ENCODE assay signal across 13 cellular contexts in genomic region chr3:23162939-23163338, GRCh38. TPM values are rescaled to one million over a fixed set of nuclear protein-coding genes. Genes with fewer than 3 reads are reported as not detected.
DNase-seq lines count a peak whose midpoint lies in the region; ATAC-seq and TF ChIP-seq lines count a peak whose summit lies in the region.
"Had no signal": no experiment of that assay in that cellular context is flagged by ENCODE, and none has a peak within 500 bp of the region (broad histone marks: within the 10 kb centered on the region; RNA-seq: fewer than 3 reads in every experiment).

No MANE protein-coding gene starts in this region.

- H3K36me3 Mint-ChIP-seq in activated CD4-positive, alpha-beta memory T cell treated with anti-CD3 and anti-CD28 coated beads for 36 hours = no peaks in the 10 kb centered on the region

- intact Hi-C loops in activated CD4-positive, alpha-beta memory T cell treated with anti-CD3 and anti-CD28 coated beads for 36 hours (cut with micrococcal nuclease) = no loop called here
- intact Hi-C loops in right lobe of liver (cut with DNase I) = no loop called here

- H3K4me3 Mint-ChIP-seq in activated CD4-positive, alpha-beta memory T cell treated with anti-CD3 and anti-CD28 coated beads for 36 hours = no peak overlapping the region
- H3K4me3 Mint-ChIP-seq: activated T-cell treated with anti-CD3 and anti-CD28 coated beads, Interleukin-2, amount 50 U/mL, for 4 hours had no signal

- no peaks in the 10 kb centered on the region for H3K9me3 Mint-ChIP-seq in activated CD4-positive, alpha-beta memory T cell treated with anti-CD3 and anti-CD28 coated beads for 36 hours
- H3K9me3 Mint-ChIP-seq: activated T-cell treated with anti-CD3 and anti-CD28 coated beads, Interleukin-2, amount 50 U/mL, for 4 hours had no signal

- H3K27me3 ChIP-seq in foreskin keratinocyte (peaks cover 45% of the 10 kb centered on the region), right lobe of liver (no peaks in the 10 kb centered on the region)

- peaks cover 14% of the 10 kb centered on the region for H3K4me1 ChIP-seq in foreskin keratinocyte
- H3K4me1 ChIP-seq in right lobe of liver = no peaks in the 10 kb centered on the region

- H3K4me1 Mint-ChIP-seq in activated CD4-positive, alpha-beta memory T cell treated with anti-CD3 and anti-CD28 coated beads for 36 hours (ENCODE audit: low read depth) = no peaks in the 10 kb centered on the region

- H3K9me3 ChIP-seq in right lobe of liver = no peaks in the 10 kb centered on the region
- H3K9me3 ChIP-seq: mucosa of descending colon had no signal

- DNase-seq in foreskin keratinocyte (no peak), COLO829 (ENCODE audit: low spot score) (no peak), right lobe of liver (no peak), NCI-H146 (lab: John Stamatoyannopoulos, UW) (no peak)
- DNase-seq in activated CD4-positive, alpha-beta memory T cell treated with anti-CD3 and anti-CD28 coated beads for 36 hours = no peak
- DNase-seq: activated T-cell treated with anti-CD3 and anti-CD28 coated beads, Interleukin-2, amount 50 U/mL, for 4 hours; central memory CD4-positive, alpha-beta T cell; glutamatergic neuron; mucosa of descending colon had no signal

- 86% methylated on average over 2 of the region's 2 CpGs for WGBS in right lobe of liver (ENCODE audit: insufficient coverage, low coverage, low lambda C conversion rate, missing lambda C conversion rate)

- H3K4me3 ChIP-seq in right lobe of liver = no peak overlapping the region
- H3K4me3 ChIP-seq: mucosa of descending colon had no signal

- H3K36me3 ChIP-seq in right lobe of liver = no peaks in the 10 kb centered on the region

- POLR2A ChIA-PET in activated CD4-positive, alpha-beta memory T cell treated with anti-CD3 and anti-CD28 coated beads for 36 hours (lab: Charles Lee) = no interaction called here

- TF ChIP-seq CTCF in foreskin keratinocyte (conservative IDR thresholded peaks at IDR 0.05) = no peak
- TF ChIP-seq CTCF in right lobe of liver (IDR thresholded peaks at IDR 0.05) = no peak

- TF ChIP-seq POLR2A in right lobe of liver (IDR thresholded peaks at IDR 0.05) = no peak

- ATAC-seq in GM18511 (IDR thresholded peaks at IDR 0.05; ENCODE audit: unreplicated experiment) (peak; percentile 67), GM21526 (IDR thresholded peaks at IDR 0.05; ENCODE audit: low FRiP score, unreplicated experiment) (peak; percentile 52), HG03139 (IDR thresholded peaks at IDR 0.05; ENCODE audit: unreplicated experiment) (peak; percentile 61), foreskin keratinocyte (peak; percentile 5), right lobe of liver (no peak)
- ATAC-seq: activated T-cell treated with anti-CD3 and anti-CD28 coated beads, Interleukin-2, amount 50 U/mL, for 4 hours; HCT116; mucosa of descending colon had no signal

- H3K27me3 Mint-ChIP-seq in activated CD4-positive, alpha-beta memory T cell treated with anti-CD3 and anti-CD28 coated beads for 36 hours = no peaks in the 10 kb centered on the region

- H3K27ac Mint-ChIP-seq in activated CD4-positive, alpha-beta memory T cell treated with anti-CD3 and anti-CD28 coated beads for 36 hours = no peak overlapping the region

- H3K27ac ChIP-seq in foreskin keratinocyte = no peak overlapping the region
- no peak overlapping the region for H3K27ac ChIP-seq in right lobe of liver

- CTCF ChIA-PET in activated CD4-positive, alpha-beta memory T cell treated with anti-CD3 and anti-CD28 coated beads for 36 hours (lab: Charles Lee) = no interaction called here

RNA-seq across cellular contexts. Expression of gene UBE2E2, which starts 40.2 kb away (rescaled TPM):
- 22.6 and 28.6 TPM in 2 replicates for total RNA-seq in foreskin keratinocyte
- polyA plus RNA-seq in foreskin keratinocyte = 25.8 and 30.2 TPM in 2 replicates
- 1 to 10 TPM; 2.0 to 4.2 TPM for total RNA-seq in activated CD4-positive, alpha-beta memory T cell treated with anti-CD3 and anti-CD28 coated beads for 36 hours
- 10 to 100 TPM; 17.2 to 29.1 (median 18.1) TPM for total RNA-seq in right lobe of liver

Comparison
In these comparisons a context has a peak if more than half of its experiments do, and no peak if none do; other contexts are left out.
1. ATAC-seq: peak in GM18511 (single experiment), GM21526 (single experiment), HG03139 (single experiment) and foreskin keratinocyte (single experiment); none in right lobe of liver (0 of 4).